ENCODE assay signal across 21 cellular contexts in genomic region chr1:67468066-67468718, GRCh38. TPM values are rescaled to one million over a fixed set of nuclear protein-coding genes. Genes with fewer than 3 reads are reported as not detected.
DNase-seq lines count a peak whose midpoint lies in the region; ATAC-seq and TF ChIP-seq lines count a peak whose summit lies in the region.
"Had no signal": no experiment of that assay in that cellular context is flagged by ENCODE, and none has a peak within 500 bp of the region (broad histone marks: within the 10 kb centered on the region; RNA-seq: fewer than 3 reads in every experiment).

No MANE protein-coding gene starts in this region.

- no peak for DNase-seq in left ventricle myocardium superior
- DNase-seq in Right ventricle myocardium superior = no peak
- DNase-seq in brain microvascular endothelial cell = peak; percentile 6
- peak; percentile 89 for DNase-seq in myocyte (ENCODE audit: low read depth)
- no peak for DNase-seq in GM10266 (ENCODE audit: extremely low spot score)
- DNase-seq in NCI-H345 treated with DMSO at 0.1 percent for 48 hours (lab: John Stamatoyannopoulos, UW; ENCODE audit: unreplicated experiment) = no peak
- no peak for DNase-seq in midbrain (lab: John Stamatoyannopoulos, UW)
- DNase-seq: activated CD4-positive, alpha-beta T cell treated with anti-CD3 and anti-CD28 coated beads, Interleukin-2, amount 50 U/mL, for 1 hour; activated naive CD4-positive, alpha-beta T cell treated with anti-CD3 and anti-CD28 coated beads, Interleukin-2, amount 50 U/mL, for 16 hours; body of pancreas; CD4-positive, alpha-beta T cell; DMS79 treated with DMSO at 0.1 percent for 48 hours; MM.1S; NCI-H187; NCI-H510A; upper lobe of left lung had no signal

- no peaks in the 10 kb centered on the region for H3K36me3 ChIP-seq in brain microvascular endothelial cell (replicated peaks)
- H3K36me3 ChIP-seq: upper lobe of left lung had no signal

- H3K4me3 ChIP-seq in brain microvascular endothelial cell (ENCODE audit: low read depth, low read length) = no peak overlapping the region
- H3K4me3 ChIP-seq: A549, body of pancreas, dorsolateral prefrontal cortex, hepatocyte, upper lobe of left lung had no signal

- H3K27ac ChIP-seq in brain microvascular endothelial cell = no peak overlapping the region
- H3K27ac ChIP-seq: A549, body of pancreas, hepatocyte, upper lobe of left lung had no signal

- ATAC-seq in left ventricle myocardium superior (peak; percentile 39), Right ventricle myocardium superior (ENCODE audit: poor library complexity) (no peak), HG02642 (IDR thresholded peaks at IDR 0.05; ENCODE audit: poor library complexity, unreplicated experiment) (no peak)
- ATAC-seq: A549; body of pancreas; stimulated activated memory B cell treated with anti-CD40 and anti-IgM and Interleukin-4, amounts not matched to agents 10 μg/mL and 1 μg/mL and 100 μg/mL, for 72 hours had no signal

- in situ Hi-C loops in brain microvascular endothelial cell (cut with HindIII; ENCODE audit: low pct_ligation_motif_present, low sequenced_read_pairs) = no loop called here

- no peaks in the 10 kb centered on the region for H3K27me3 ChIP-seq in brain microvascular endothelial cell (replicated peaks)
- H3K27me3 ChIP-seq: body of pancreas, dorsolateral prefrontal cortex, hepatocyte, upper lobe of left lung had no signal

- TF ChIP-seq CTCF in brain microvascular endothelial cell (IDR thresholded peaks at IDR 0.05; ENCODE audit: low read depth, low read length, missing control alignments) (no peak), GM10266 (IDR thresholded peaks at IDR 0.05; ENCODE audit: control insufficient read depth, insufficient read depth, low read depth, missing control alignments) (no peak)

- intact Hi-C loops in left ventricle myocardium superior (cut with micrococcal nuclease) (no loop called here), Right ventricle myocardium superior (cut with DNase I) (no loop called here)

RNA-seq across cellular contexts. Expression of gene SERBP1, which starts 38.0 kb away (rescaled TPM):
- 134 TPM for total RNA-seq in left ventricle myocardium superior
- total RNA-seq in Right ventricle myocardium superior = 111 TPM
- 258 and 268 TPM in 2 replicates for total RNA-seq in myocyte
- 124 TPM for polyA plus RNA-seq in myocyte (2012)

Comparison
In these comparisons a context has a peak if more than half of its experiments do, and no peak if none do; other contexts are left out.
1. DNase-seq: peak in brain microvascular endothelial cell (single experiment) and myocyte (single experiment); none in left ventricle myocardium superior (single experiment), Right ventricle myocardium superior (single experiment), GM10266 (single experiment), NCI-H345 treated with DMSO at 0.1 percent for 48 hours (single experiment) and midbrain (single experiment).